ENCODE assay signal across 25 cellular contexts in the genomic region with DNA sequence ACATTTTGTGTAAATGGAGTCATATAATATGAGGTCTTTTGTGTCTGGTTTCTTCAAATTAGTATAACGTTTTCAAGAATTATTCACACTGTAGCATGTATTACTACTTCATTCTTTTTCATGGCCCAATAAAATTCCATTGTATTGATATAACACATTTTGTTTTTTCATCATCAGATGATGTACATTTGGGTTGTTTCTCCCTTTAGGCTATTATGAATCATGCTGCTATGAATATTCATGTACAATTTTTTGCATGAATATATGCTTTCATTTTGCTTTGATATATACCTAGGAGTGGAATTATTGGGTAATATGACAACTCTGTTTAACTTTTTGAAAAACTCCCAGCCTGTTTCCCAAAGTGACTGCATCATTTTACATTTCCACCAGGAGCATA.
A peak's percentile ranks its signal among the peaks of the same experiment; 100 is the strongest.
DNase-seq lines count a peak whose midpoint lies in the region; ATAC-seq and TF ChIP-seq lines count a peak whose summit lies in the region.
"Had no signal": no experiment of that assay in that cellular context is flagged by ENCODE, and none has a peak within 500 bp of the region (broad histone marks: within the 10 kb centered on the region; RNA-seq: fewer than 3 reads in every experiment).

No MANE protein-coding gene starts in this region.

- H3K36me3 ChIP-seq in PC-3 (ENCODE audit: low read depth, low read length) (no peaks in the 10 kb centered on the region), adipocyte (ENCODE audit: control insufficient read depth, insufficient read depth, low read length, severe bottlenecking) (no peaks in the 10 kb centered on the region), left ventricle myocardium inferior (no peaks in the 10 kb centered on the region)
- H3K36me3 ChIP-seq: BE2C, BLaER1 had no signal

- H3K4me3 Mint-ChIP-seq in stimulated activated memory B cell treated with anti-CD40 and anti-IgM and Interleukin-4, amounts not matched to agents 10 μg/mL and 1 μg/mL and 100 μg/mL, for 72 hours, result no peak overlapping the region
- H3K4me3 Mint-ChIP-seq: CD14-positive monocyte; CD4-positive, alpha-beta memory T cell; CD4-positive, CD25-positive, alpha-beta regulatory T cell; CD8-positive, alpha-beta memory T cell had no signal

- H3K9me3 ChIP-seq in PC-3 (ENCODE audit: low read length) (no peaks in the 10 kb centered on the region), adipocyte (ENCODE audit: control insufficient read depth, low read length) (no peaks in the 10 kb centered on the region), left ventricle myocardium inferior (replicated peaks) (no peaks in the 10 kb centered on the region)
- H3K9me3 ChIP-seq: BE2C, BLaER1 had no signal

- H3K79me2 ChIP-seq in PC-3 (ENCODE audit: low read length), result no peaks in the 10 kb centered on the region

- no peak for ATAC-seq in PC-3
- peak; percentile 42 for ATAC-seq in foreskin keratinocyte
- ATAC-seq in stimulated activated memory B cell treated with anti-CD40 and anti-IgM and Interleukin-4, amounts not matched to agents 10 μg/mL and 1 μg/mL and 100 μg/mL, for 72 hours, result no peak
- ATAC-seq: GM12878 had no signal

- H3K27me3 ChIP-seq in PC-3 (ENCODE audit: low read length) (no peaks in the 10 kb centered on the region), adipocyte (replicated peaks; ENCODE audit: control insufficient read depth, insufficient read depth, low read length) (no peaks in the 10 kb centered on the region), foreskin keratinocyte (no peaks in the 10 kb centered on the region), left ventricle myocardium inferior (ENCODE audit: low read depth) (no peaks in the 10 kb centered on the region)
- H3K27me3 ChIP-seq: BE2C, BLaER1 had no signal

- CTCF ChIA-PET in PC-3 (lab: Charles Lee), result no interaction called here

- no peak for TF ChIP-seq CTCF in PC-3 (conservative IDR thresholded peaks at IDR 0.05; ENCODE audit: low read depth, low read length)
- no peak for TF ChIP-seq CTCF in epithelial cell of esophagus (IDR thresholded peaks at IDR 0.05; ENCODE audit: insufficient read depth, low read depth, low read length, missing control alignments)
- no peak for TF ChIP-seq CTCF in foreskin keratinocyte (conservative IDR thresholded peaks at IDR 0.05)
- TF ChIP-seq CTCF in left ventricle myocardium inferior (IDR thresholded peaks at IDR 0.05; ENCODE audit: borderline replicate concordance), result no peak

- no peaks in the 10 kb centered on the region for H3F3A ChIP-seq in PC-3 (ENCODE audit: low read length, unreplicated experiment)

- H3K9me3 Mint-ChIP-seq in stimulated activated memory B cell treated with anti-CD40 and anti-IgM and Interleukin-4, amounts not matched to agents 10 μg/mL and 1 μg/mL and 100 μg/mL, for 72 hours, result no peaks in the 10 kb centered on the region
- H3K9me3 Mint-ChIP-seq: CD8-positive, alpha-beta memory T cell had no signal

- H3K27ac Mint-ChIP-seq in stimulated activated memory B cell treated with anti-CD40 and anti-IgM and Interleukin-4, amounts not matched to agents 10 μg/mL and 1 μg/mL and 100 μg/mL, for 72 hours, result no peak overlapping the region
- H3K27ac Mint-ChIP-seq: CD14-positive monocyte; CD4-positive, alpha-beta memory T cell; CD4-positive, CD25-positive, alpha-beta regulatory T cell; CD8-positive, alpha-beta memory T cell had no signal

- no TSS peak for BruUV-seq in PC-3 (replicated peaks; lab: Mats Ljungman, UMichigan)

- H2AFZ ChIP-seq in PC-3 (ENCODE audit: low read length), result no peak overlapping the region

- no peak overlapping the region for H3K27ac ChIP-seq in PC-3 (ENCODE audit: low read length)
- no peak overlapping the region for H3K27ac ChIP-seq in foreskin keratinocyte
- H3K27ac ChIP-seq in substantia nigra (ENCODE audit: low read depth, low read length, poor library complexity, severe bottlenecking), result no peak overlapping the region
- H3K27ac ChIP-seq in left ventricle myocardium inferior (replicated peaks), result no peak overlapping the region
- H3K27ac ChIP-seq: BLaER1 had no signal

- H3K4me3 ChIP-seq in PC-3 (ENCODE audit: low read length) (no peak overlapping the region), adipocyte (ENCODE audit: low read length) (no peak overlapping the region), epithelial cell of esophagus (ENCODE audit: low read length) (no peak overlapping the region), left ventricle myocardium inferior (no peak overlapping the region)
- H3K4me3 ChIP-seq: BLaER1, GM12878 had no signal

- intact Hi-C loops in PC-3 (cut with micrococcal nuclease), result loop anchor here (10.0 kb wide), 3 partner anchors 198 to 728 kb away; no protein-coding TSS in a partner anchor
- intact Hi-C loops in left ventricle myocardium inferior (cut with micrococcal nuclease), result no loop called here

- POLR2A ChIA-PET in PC-3 (lab: Charles Lee; ENCODE audit: unreplicated experiment), result no interaction called here

- H3K36me3 Mint-ChIP-seq in stimulated activated memory B cell treated with anti-CD40 and anti-IgM and Interleukin-4, amounts not matched to agents 10 μg/mL and 1 μg/mL and 100 μg/mL, for 72 hours, result no peaks in the 10 kb centered on the region
- H3K36me3 Mint-ChIP-seq: CD14-positive monocyte; CD4-positive, alpha-beta memory T cell; CD4-positive, CD25-positive, alpha-beta regulatory T cell; CD8-positive, alpha-beta memory T cell had no signal

- no peaks in the 10 kb centered on the region for H3K9me2 ChIP-seq in PC-3 (replicated peaks; ENCODE audit: low read length)

- H4K20me1 ChIP-seq in PC-3 (ENCODE audit: low read length), result no peaks in the 10 kb centered on the region
- H4K20me1 ChIP-seq: BLaER1 had no signal

- H3K27me3 Mint-ChIP-seq in stimulated activated memory B cell treated with anti-CD40 and anti-IgM and Interleukin-4, amounts not matched to agents 10 μg/mL and 1 μg/mL and 100 μg/mL, for 72 hours, result no peaks in the 10 kb centered on the region
- H3K27me3 Mint-ChIP-seq: CD4-positive, CD25-positive, alpha-beta regulatory T cell; CD8-positive, alpha-beta memory T cell had no signal

- H3K4me1 ChIP-seq in PC-3 (ENCODE audit: insufficient read depth, low read length) (peaks cover 18% of the 10 kb centered on the region), adipocyte (ENCODE audit: control insufficient read depth, insufficient read depth, low read length) (no peaks in the 10 kb centered on the region), foreskin keratinocyte (peaks cover 19% of the 10 kb centered on the region), left ventricle myocardium inferior (no peaks in the 10 kb centered on the region)
- H3K4me1 ChIP-seq: BE2C, BLaER1 had no signal

- no peak overlapping the region for H3K9ac ChIP-seq in PC-3 (ENCODE audit: low read length)
- no peak overlapping the region for H3K9ac ChIP-seq in adipocyte (ENCODE audit: low read length)
- H3K9ac ChIP-seq: BLaER1 had no signal

- DNase-seq in PC-3 (peak; percentile 26), adipocyte (ENCODE audit: low read depth) (peak; percentile 15), epithelial cell of esophagus (ENCODE audit: low read depth) (peak; percentile 70), foreskin keratinocyte (peak in 1 of 2 donors; percentile 65), substantia nigra (lab: John Stamatoyannopoulos, UW) (no peak), left ventricle myocardium inferior (no peak)
- DNase-seq: 8988T; ACHN; BE2C; C1 segment of cervical spinal cord; CD4-positive, alpha-beta memory T cell; CD4-positive, CD25-positive, alpha-beta regulatory T cell; CD8-positive, alpha-beta memory T cell; COR-L47; DMS 273 treated with DMSO at 0.1 percent for 48 hours; DMS153; DMS53; DMS79; DND-41; EL; GDM1 had no signal

- no peaks in the 10 kb centered on the region for H3K4me1 Mint-ChIP-seq in stimulated activated memory B cell treated with anti-CD40 and anti-IgM and Interleukin-4, amounts not matched to agents 10 μg/mL and 1 μg/mL and 100 μg/mL, for 72 hours
- H3K4me1 Mint-ChIP-seq: CD4-positive, alpha-beta memory T cell; CD4-positive, CD25-positive, alpha-beta regulatory T cell; CD8-positive, alpha-beta memory T cell had no signal

- H3K4me2 ChIP-seq in PC-3 (ENCODE audit: low read length), result no peak overlapping the region
- H3K4me2 ChIP-seq: BLaER1 had no signal

Comparison
In these comparisons a context has a peak if more than half of its experiments do, and no peak if none do; other contexts are left out.
1. DNase-seq: peak in PC-3 (single experiment), adipocyte (single experiment) and epithelial cell of esophagus (single experiment); none in substantia nigra (0 of 49) and left ventricle myocardium inferior (single experiment).